ENCODE assay signal across 8 cellular contexts in genomic region chr12:119990382-119990874, GRCh38. TPM values are rescaled to one million over a fixed set of nuclear protein-coding genes. Genes with fewer than 3 reads are reported as not detected.
DNase-seq lines count a peak whose midpoint lies in the region; ATAC-seq and TF ChIP-seq lines count a peak whose summit lies in the region.

No MANE protein-coding gene starts in this region.

- 62% methylated on average over 10 of the region's 12 CpGs for WGBS in SK-N-SH (ENCODE audit: low lambda C conversion rate)
- WGBS in smooth muscle cell (ENCODE audit: low lambda C conversion rate) = 46% methylated on average over 12 of the region's 12 CpGs

- H4K20me1 ChIP-seq in SK-N-SH (ENCODE audit: insufficient read depth) (no peaks in the 10 kb centered on the region), smooth muscle cell (ENCODE audit: low read depth) (no peaks in the 10 kb centered on the region)

- H2AFZ ChIP-seq in SK-N-SH (ENCODE audit: low read depth) = no peak overlapping the region
- H2AFZ ChIP-seq in smooth muscle cell (ENCODE audit: low read depth) = no peak overlapping the region

- H3K9ac ChIP-seq in SK-N-SH (no peak overlapping the region), smooth muscle cell (ENCODE audit: low read depth) (no peak overlapping the region)

- H3K4me1 ChIP-seq in SK-N-SH (ENCODE audit: control insufficient read depth in 1 of 2, insufficient read depth in 2 of 2, low read depth in 1 of 2, low read length in 1 of 2) (peaks cover 0 to 12% of the 10 kb centered on the region in 2 experiments; a peak in 2 of 4 replicates), Panc1 (ENCODE audit: control insufficient read depth, insufficient read depth, low read length) (peaks cover 11% of the 10 kb centered on the region), smooth muscle cell (ENCODE audit: low read depth) (peaks cover 3% of the 10 kb centered on the region)

- H3K4me2 ChIP-seq in SK-N-SH = peak overlapping the region; percentile 70; the same call in 1 of the 2 replicates
- peak overlapping the region; percentile 89 for H3K4me2 ChIP-seq in smooth muscle cell

- H3F3A ChIP-seq in SK-N-SH (replicated peaks; ENCODE audit: insufficient read depth) = peaks cover 7% of the 10 kb centered on the region
- H3F3A ChIP-seq in smooth muscle cell (ENCODE audit: low read depth) = peaks cover 8% of the 10 kb centered on the region

- intact Hi-C loops in Panc1 (cut with micrococcal nuclease; ENCODE audit: unreplicated experiment) (no loop called here), Right ventricle myocardium superior (cut with DNase I) (no loop called here)

- no peak for TF ChIP-seq EP300 in SK-N-SH (IDR thresholded peaks at IDR 0.05; ENCODE audit: borderline replicate concordance in 1 of 2, low read depth in 1 of 2, low read length in 1 of 2)

- peaks cover 13% of the 10 kb centered on the region for H3K27me3 ChIP-seq in SK-N-SH (ENCODE audit: insufficient read depth)
- peaks cover 3% of the 10 kb centered on the region; the same call in 1 of the 2 replicates for H3K27me3 ChIP-seq in Panc1 (ENCODE audit: control insufficient read depth, insufficient read depth, low read length)
- H3K27me3 ChIP-seq in smooth muscle cell (ENCODE audit: low read depth) = peaks cover 27% of the 10 kb centered on the region

- in situ Hi-C loops in Panc1 (cut with HindIII; ENCODE audit: low pct_unique_long_range_greater_than_20kb, low sequenced_read_pairs) = no loop called here

- CTCF ChIA-PET in SK-N-SH (lab: Yijun Ruan, JAX) = interaction anchor here (0.9 to 3.0 kb wide), 3 partner anchors 10 to 97 kb away, joined by 3 to 9 read pairs (median 3); no protein-coding TSS in a partner anchor
- CTCF ChIA-PET in Panc1 (lab: Charles Lee) = interaction anchor here (0.5 kb wide), 1 partner anchor 107 kb away, joined by 6 read pairs; no protein-coding TSS in a partner anchor

- H3K4me3 ChIP-seq in SK-N-SH (ENCODE audit: low read depth in 2 of 2, low read length in 1 of 2) (peak overlapping the region in 1 of 2 experiments; percentile 63; a peak in 2 of 4 replicates), Panc1 (ENCODE audit: low read depth in 2 of 2, low read length in 2 of 2) (peak overlapping the region; percentile 56 to 61), epithelial cell of proximal tubule (ENCODE audit: low read depth, low read length) (peak overlapping the region; percentile 87), smooth muscle cell (peak overlapping the region; percentile 54)

- no peak overlapping the region for H3K27ac ChIP-seq in SK-N-SH (ENCODE audit: low read depth in 2 of 2, low read length in 1 of 2)
- H3K27ac ChIP-seq in Panc1 (ENCODE audit: low read length) = no peak overlapping the region
- no peak overlapping the region for H3K27ac ChIP-seq in smooth muscle cell (ENCODE audit: low read depth)

- no peak for TF ChIP-seq RAD21 in SK-N-SH (IDR thresholded peaks at IDR 0.05; ENCODE audit: low read length)

- no peaks in the 10 kb centered on the region for H3K79me2 ChIP-seq in SK-N-SH (ENCODE audit: insufficient read depth)
- no peaks in the 10 kb centered on the region for H3K79me2 ChIP-seq in smooth muscle cell (ENCODE audit: low read depth)

- no peaks in the 10 kb centered on the region for H3K9me2 ChIP-seq in SK-N-SH

- BruUV-seq in Panc1 (replicated peaks; lab: Mats Ljungman, UMichigan) = no TSS peak

- no peak for ATAC-seq in SK-N-SH treated with all-trans-retinoic acid at 6 μM for 48 hours
- no peak for ATAC-seq in Panc1
- ATAC-seq in Right ventricle myocardium superior (ENCODE audit: poor library complexity) = no peak

- no peaks in the 10 kb centered on the region for H3K9me3 ChIP-seq in SK-N-SH
- no peaks in the 10 kb centered on the region for H3K9me3 ChIP-seq in Panc1 (ENCODE audit: control insufficient read depth, insufficient read depth, low read depth, low read length)
- no peaks in the 10 kb centered on the region for H3K9me3 ChIP-seq in smooth muscle cell (replicated peaks; ENCODE audit: low read depth)

- H3K36me3 ChIP-seq in SK-N-SH (replicated peaks in 1 of 2; ENCODE audit: control insufficient read depth in 1 of 2, insufficient read depth in 2 of 2, low read length in 1 of 2) (no peaks in the 10 kb centered on the region), Panc1 (ENCODE audit: control insufficient read depth, insufficient read depth, low read length) (no peaks in the 10 kb centered on the region), smooth muscle cell (ENCODE audit: low read depth) (no peaks in the 10 kb centered on the region)

- TF ChIP-seq CTCF in SK-N-SH (IDR thresholded peaks at IDR 0.05) = no peak
- no peak for TF ChIP-seq CTCF in Panc1 (IDR thresholded peaks at IDR 0.05)
- no peak for TF ChIP-seq CTCF in epithelial cell of proximal tubule (conservative IDR thresholded peaks at IDR 0.05; ENCODE audit: low read depth, low read length)
- no peak for TF ChIP-seq CTCF in smooth muscle cell (IDR thresholded peaks at IDR 0.05; ENCODE audit: borderline replicate concordance, insufficient read depth, poor library complexity, severe bottlenecking)

- no peak for DNase-seq in SK-N-SH
- no peak for DNase-seq in Panc1 (ENCODE audit: low read depth, low spot score)
- DNase-seq in epithelial cell of proximal tubule (ENCODE audit: low read depth) = no peak
- no peak for DNase-seq in smooth muscle cell (lab: John Stamatoyannopoulos, UW; ENCODE audit: unreplicated experiment)
- DNase-seq in pons (ENCODE audit: low spot score) = no peak
- DNase-seq in Right ventricle myocardium superior = no peak
- DNase-seq in NCI-H1105 (lab: John Stamatoyannopoulos, UW) = no peak

- POLR2A ChIA-PET in SK-N-SH (lab: Yijun Ruan, JAX) (interaction anchor here (1.1 kb wide), 1 partner anchor 186 kb away, joined by 3 read pairs; no protein-coding TSS in a partner anchor), Panc1 (lab: Charles Lee) (no interaction called here)

TF ChIP-seq in SK-N-SH, 30 proteins besides CTCF, POLR2A, EP300 and RAD21:
- no peak for TF ChIP-seq MXI1 (IDR thresholded peaks at IDR 0.05; ENCODE audit: low read depth, low read length)
- no peak for TF ChIP-seq MAX (IDR thresholded peaks at IDR 0.05; ENCODE audit: low read depth)
- no peak for TF ChIP-seq SMC3 (IDR thresholded peaks at IDR 0.05; ENCODE audit: low read depth, low read length)

TF ChIP-seq in SK-N-SH treated with all-trans-retinoic acid at 6 μM for 48 hours, 23 proteins besides CTCF, POLR2A, EP300 and RAD21 (continues in another document):
- TF ChIP-seq POU6F1 (CRISPR knock-in tag; IDR thresholded peaks at IDR 0.05; ENCODE audit: borderline replicate concordance, low read depth) (no peak), ESRRG (CRISPR knock-in tag; IDR thresholded peaks at IDR 0.05) (no peak), OSR1 (CRISPR knock-in tag; IDR thresholded peaks at IDR 0.05) (no peak), CSDC2 (CRISPR knock-in tag; IDR thresholded peaks at IDR 0.05) (no peak), TCF4 (CRISPR knock-in tag; IDR thresholded peaks at IDR 0.05; ENCODE audit: borderline replicate concordance) (no peak), GLIS3 (CRISPR knock-in tag; IDR thresholded peaks at IDR 0.05) (no peak), CSRNP3 (CRISPR knock-in tag; IDR thresholded peaks at IDR 0.05) (no peak), BACH2 (CRISPR knock-in tag; IDR thresholded peaks at IDR 0.05; ENCODE audit: borderline replicate concordance) (no peak), ARNTL (CRISPR knock-in tag; IDR thresholded peaks at IDR 0.05; ENCODE audit: borderline replicate concordance, low read depth) (no peak)

RNA-seq across cellular contexts. Expression of gene BICDL1, which starts 1.4 kb away (rescaled TPM):
- 0.35 and 0.44 TPM in 2 replicates for polyA plus RNA-seq in SK-N-SH (2012; rRNA removed)
- 0.23 and 0.43 TPM in 2 replicates for polyA plus RNA-seq in SK-N-SH (2012; cell fraction: cytosol; rRNA removed)
- polyA plus RNA-seq in SK-N-SH (2012; cell fraction: nucleus; rRNA removed) = 0.60 and 0.63 TPM in 2 replicates
- total RNA-seq in Panc1 (2021; ENCODE audit: unreplicated experiment) = 22.2 TPM
- 17.2 TPM for polyA plus RNA-seq in Panc1 (2012; ENCODE audit: insufficient read length)
- total RNA-seq in epithelial cell of proximal tubule = 4.6 and 7.0 TPM in 2 replicates
- total RNA-seq in smooth muscle cell = 1.7 and 3.9 TPM in 2 replicates
- polyA plus RNA-seq in smooth muscle cell = 0.43 and 0.74 TPM in 2 replicates
- total RNA-seq in Right ventricle myocardium superior = 0.35 TPM
